ENCODE assay signal across 9 cellular contexts in the genomic region with DNA sequence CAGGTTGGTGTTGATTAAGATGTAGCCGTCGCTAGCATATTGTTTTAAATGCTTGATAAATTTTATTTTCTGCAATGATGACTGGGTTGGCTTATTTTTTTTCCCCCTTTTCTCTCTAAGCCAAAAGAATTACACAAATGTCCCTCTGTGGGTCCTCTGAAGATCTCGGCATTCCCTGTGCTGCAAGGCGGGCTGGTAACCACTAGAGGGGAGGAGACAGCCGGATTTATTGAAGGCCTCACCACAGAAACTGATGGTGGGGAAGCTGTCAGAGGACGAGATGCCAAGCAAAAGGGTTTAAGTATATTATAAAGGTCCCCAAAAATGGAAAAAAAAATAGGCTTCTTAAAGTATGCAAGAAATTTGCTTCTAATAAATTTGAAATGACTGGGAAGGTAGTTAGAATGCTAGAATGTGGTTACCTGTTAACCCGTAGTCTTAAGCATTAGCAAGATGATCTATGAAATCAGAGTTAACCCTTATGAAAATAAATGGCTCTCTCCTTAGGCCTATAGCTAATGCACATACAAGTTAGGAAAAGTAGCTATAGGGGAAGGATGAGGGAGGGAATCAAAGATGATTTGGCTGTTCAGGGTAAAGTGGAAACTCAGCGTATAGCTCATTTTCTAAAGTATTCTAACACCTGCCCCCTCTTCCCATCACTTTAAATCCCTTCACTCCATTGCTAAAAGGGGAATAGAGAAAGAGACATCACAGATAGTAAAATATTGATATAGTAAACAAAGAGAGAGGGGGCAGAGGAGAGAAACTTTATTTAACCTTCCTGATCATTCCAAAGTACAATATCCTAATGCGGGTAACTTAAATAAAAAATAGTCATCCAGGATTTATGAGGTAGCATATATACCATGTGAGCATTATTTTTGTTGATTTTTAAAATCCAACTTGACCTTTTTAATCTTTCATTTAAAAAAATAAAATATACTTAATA.
A peak's percentile ranks its signal among the peaks of the same experiment; 100 is the strongest.
DNase-seq lines count a peak whose midpoint lies in the region; ATAC-seq, FAIRE-seq and TF ChIP-seq lines count a peak whose summit lies in the region.
"Had no signal": no experiment of that assay in that cellular context is flagged by ENCODE, and none has a peak within 500 bp of the region (broad histone marks: within the 10 kb centered on the region; RNA-seq: fewer than 3 reads in every experiment).

No MANE protein-coding gene starts in this region.

- H3K36me3 Mint-ChIP-seq in activated naive CD4-positive, alpha-beta T cell treated with anti-CD3 and anti-CD28 coated beads, Interleukin-2, amount 10 ng/mL, durations not matched to agents 7 days and 5 days, result no peaks in the 10 kb centered on the region
- H3K36me3 Mint-ChIP-seq: activated naive CD8-positive, alpha-beta T cell treated with anti-CD3 and anti-CD28 coated beads, Interleukin-2, amount 10 ng/mL, durations not matched to agents 7 days and 5 days had no signal

- H3K27ac Mint-ChIP-seq in activated naive CD4-positive, alpha-beta T cell treated with anti-CD3 and anti-CD28 coated beads, Interleukin-2, amount 10 ng/mL, durations not matched to agents 7 days and 5 days, result no peak overlapping the region
- H3K27ac Mint-ChIP-seq: activated naive CD8-positive, alpha-beta T cell treated with anti-CD3 and anti-CD28 coated beads, Interleukin-2, amount 10 ng/mL, durations not matched to agents 7 days and 5 days had no signal

- H3K4me3 ChIP-seq in kidney epithelial cell (ENCODE audit: low read depth, low read length), result no peak overlapping the region

- peak; percentile 90 for TF ChIP-seq CTCF in kidney epithelial cell (IDR thresholded peaks at IDR 0.05; ENCODE audit: insufficient read depth, low read length, poor library complexity, severe bottlenecking)

- peak; percentile 19 for DNase-seq in left cardiac atrium
- DNase-seq in Right ventricle myocardium superior, result no peak
- peak; percentile 1 for DNase-seq in M059J (ENCODE audit: low read depth)
- peak; percentile 14 for DNase-seq in UCSD-AML1 (lab: John Stamatoyannopoulos, UW; ENCODE audit: unreplicated experiment)
- DNase-seq in kidney epithelial cell (ENCODE audit: low read depth), result no peak
- no peak for DNase-seq in GM12891 (ENCODE audit: insufficient read length, low spot score)
- DNase-seq in activated naive CD4-positive, alpha-beta T cell treated with anti-CD3 and anti-CD28 coated beads, Interleukin-2, amount 10 ng/mL, durations not matched to agents 7 days and 5 days, result no peak
- DNase-seq: activated naive CD8-positive, alpha-beta T cell treated with anti-CD3 and anti-CD28 coated beads, Interleukin-2, amount 10 ng/mL, durations not matched to agents 7 days and 5 days had no signal

- no peaks in the 10 kb centered on the region for H3K4me1 Mint-ChIP-seq in activated naive CD4-positive, alpha-beta T cell treated with anti-CD3 and anti-CD28 coated beads, Interleukin-2, amount 10 ng/mL, durations not matched to agents 7 days and 5 days
- H3K4me1 Mint-ChIP-seq: activated naive CD8-positive, alpha-beta T cell treated with anti-CD3 and anti-CD28 coated beads, Interleukin-2, amount 10 ng/mL, durations not matched to agents 7 days and 5 days had no signal

- ATAC-seq in left cardiac atrium (no peak), Right ventricle myocardium superior (ENCODE audit: poor library complexity) (no peak), HG03442 (IDR thresholded peaks at IDR 0.05; ENCODE audit: unreplicated experiment) (no peak)

- intact Hi-C loops in left cardiac atrium (cut with DNase I), result no loop called here
- intact Hi-C loops in Right ventricle myocardium superior (cut with DNase I), result no loop called here

- no peaks in the 10 kb centered on the region for H3K36me3 ChIP-seq in kidney epithelial cell (ENCODE audit: control insufficient read depth, insufficient read depth, low read length)

- TF ChIP-seq POLR2A in GM12891 (IDR thresholded peaks at IDR 0.05; ENCODE audit: low read depth, low read length), result no peak

- CTCF ChIA-PET in activated naive CD4-positive, alpha-beta T cell treated with anti-CD3 and anti-CD28 coated beads, Interleukin-2, amount 10 ng/mL, durations not matched to agents 7 days and 5 days (lab: Charles Lee), result interaction anchor here (1.6 kb wide), 2 partner anchors 887 to 890 kb away, joined by 4 to 7 read pairs; no protein-coding TSS in a partner anchor

- no peaks in the 10 kb centered on the region for H3K9me3 Mint-ChIP-seq in activated naive CD4-positive, alpha-beta T cell treated with anti-CD3 and anti-CD28 coated beads, Interleukin-2, amount 10 ng/mL, durations not matched to agents 7 days and 5 days
- H3K9me3 Mint-ChIP-seq: activated naive CD8-positive, alpha-beta T cell treated with anti-CD3 and anti-CD28 coated beads, Interleukin-2, amount 10 ng/mL, durations not matched to agents 7 days and 5 days had no signal

- no peak for FAIRE-seq in GM12891 (lab: Jason Lieb, UNC)

- no peaks in the 10 kb centered on the region for H3K27me3 ChIP-seq in kidney epithelial cell (ENCODE audit: control insufficient read depth, insufficient read depth, low read length)

- no peaks in the 10 kb centered on the region for H3K27me3 Mint-ChIP-seq in activated naive CD4-positive, alpha-beta T cell treated with anti-CD3 and anti-CD28 coated beads, Interleukin-2, amount 10 ng/mL, durations not matched to agents 7 days and 5 days
- H3K27me3 Mint-ChIP-seq: activated naive CD8-positive, alpha-beta T cell treated with anti-CD3 and anti-CD28 coated beads, Interleukin-2, amount 10 ng/mL, durations not matched to agents 7 days and 5 days had no signal

- H3K4me3 Mint-ChIP-seq in activated naive CD4-positive, alpha-beta T cell treated with anti-CD3 and anti-CD28 coated beads, Interleukin-2, amount 10 ng/mL, durations not matched to agents 7 days and 5 days, result no peak overlapping the region
- H3K4me3 Mint-ChIP-seq: activated naive CD8-positive, alpha-beta T cell treated with anti-CD3 and anti-CD28 coated beads, Interleukin-2, amount 10 ng/mL, durations not matched to agents 7 days and 5 days had no signal

TF ChIP-seq in GM12891, 5 proteins besides CTCF, POLR2A, EP300 and RAD21:
- TF ChIP-seq POU2F2 (IDR thresholded peaks at IDR 0.05; ENCODE audit: low read depth, low read length), result no peak
- no peak for TF ChIP-seq TAF1 (IDR thresholded peaks at IDR 0.05; ENCODE audit: low read depth, low read length)
- TF ChIP-seq SPI1 (IDR thresholded peaks at IDR 0.05; ENCODE audit: low read depth, low read length), result no peak
- no peak for TF ChIP-seq POLR2AphosphoS5 (IDR thresholded peaks at IDR 0.05; ENCODE audit: low read depth, low read length)
- TF ChIP-seq PAX5 (IDR thresholded peaks at IDR 0.05; ENCODE audit: insufficient read depth, low read length, severe bottlenecking), result no peak

Comparison
In these comparisons a context has a peak if more than half of its experiments do, and no peak if none do; other contexts are left out.
1. DNase-seq: peak in left cardiac atrium (single experiment), M059J (single experiment) and UCSD-AML1 (single experiment); none in Right ventricle myocardium superior (single experiment), kidney epithelial cell (single experiment), GM12891 (single experiment) and activated naive CD4-positive, alpha-beta T cell treated with anti-CD3 and anti-CD28 coated beads, Interleukin-2, amount 10 ng/mL, durations not matched to agents 7 days and 5 days (single experiment).